8 cellular contexts compared by ENCODE assay signal in genomic region chr12:52980773-52981423, GRCh38. TPM values are rescaled to one million over a fixed set of nuclear protein-coding genes. Genes with fewer than 3 reads are reported as not detected.
DNase-seq lines count a peak whose midpoint lies in the region; ATAC-seq and TF ChIP-seq lines count a peak whose summit lies in the region.

No MANE protein-coding gene starts in this region.

- H3K27ac ChIP-seq in OCI-LY7 (ENCODE audit: low read depth, low read length, poor library complexity, severe bottlenecking), result no peak overlapping the region
- peak overlapping the region; percentile 24 to 58 for H3K27ac ChIP-seq in mucosa of rectum (ENCODE audit: low read depth in 2 of 2, low read length in 2 of 2)

- intact Hi-C loops in OCI-LY7 (cut with micrococcal nuclease; ENCODE audit: unreplicated experiment), result loop anchor here (1.0 kb wide), 1 partner anchor 97 kb away; no protein-coding TSS in a partner anchor

- H3K4me2 ChIP-seq in OCI-LY7 (ENCODE audit: low read length), result no peak overlapping the region

- DNase-seq in AML-193 (lab: John Stamatoyannopoulos, UW) (peak; percentile 87 to 88), KG1 (lab: John Stamatoyannopoulos, UW) (peak; percentile 19), OCI-LY7 (ENCODE audit: low spot score) (peak; percentile 88), epithelial cell of esophagus (ENCODE audit: low read depth) (peak; percentile 90)
- DNase-seq in activated CD8-positive, alpha-beta memory T cell treated with anti-CD3 and anti-CD28 coated beads, Interleukin-2, amount 50 U/mL, for 24 hours (ENCODE audit: extremely low read depth), result peak; percentile 70
- peak; percentile 84 for DNase-seq in stimulated activated CD8-positive, alpha-beta memory T cell treated with anti-CD3 and anti-CD28 coated beads, Interleukin-4, amount 100 ng/mL, for 48 hours

- no peak overlapping the region for H3K9ac ChIP-seq in mucosa of rectum (ENCODE audit: low read depth in 1 of 2, low read length in 2 of 2)

- TF ChIP-seq CTCF in OCI-LY7 (conservative IDR thresholded peaks at IDR 0.05; ENCODE audit: low read length) (peak; percentile 100), epithelial cell of esophagus (IDR thresholded peaks at IDR 0.05; ENCODE audit: insufficient read depth, low read depth, low read length, missing control alignments) (peak; percentile 99)

- H3K36me3 ChIP-seq in OCI-LY7 (ENCODE audit: insufficient read depth, low read length), result no peaks in the 10 kb centered on the region
- H3K36me3 ChIP-seq in mucosa of rectum (ENCODE audit: control insufficient read depth in 2 of 2, insufficient read depth in 2 of 2, low read length in 2 of 2), result no peaks in the 10 kb centered on the region

- ATAC-seq in GM19397 (IDR thresholded peaks at IDR 0.05; ENCODE audit: unreplicated experiment), result peak; percentile 48

- H2AFZ ChIP-seq in OCI-LY7 (ENCODE audit: low read length), result no peak overlapping the region

- H3K79me2 ChIP-seq in OCI-LY7 (ENCODE audit: insufficient read depth, low read depth, low read length), result no peaks in the 10 kb centered on the region

- POLR2A ChIA-PET in OCI-LY7 (lab: Charles Lee), result no interaction called here

- CTCF ChIA-PET in OCI-LY7 (lab: Charles Lee; ENCODE audit: unreplicated experiment), result interaction anchor here (1.3 to 3.3 kb wide), 2 partner anchors 95 to 103 kb away, joined by 4 to 28 read pairs; no protein-coding TSS in a partner anchor

- H3K9me2 ChIP-seq in OCI-LY7 (ENCODE audit: insufficient read depth, low read length), result no peaks in the 10 kb centered on the region

- H3K4me1 ChIP-seq in OCI-LY7 (ENCODE audit: insufficient read depth, low read length, poor library complexity, severe bottlenecking) (no peaks in the 10 kb centered on the region), mucosa of rectum (ENCODE audit: control insufficient read depth in 2 of 2, insufficient read depth in 2 of 2, low read length in 2 of 2) (peaks cover 6 to 9% of the 10 kb centered on the region in 2 donors)

- no peaks in the 10 kb centered on the region for H3K9me3 ChIP-seq in OCI-LY7 (ENCODE audit: low read length)
- no peaks in the 10 kb centered on the region for H3K9me3 ChIP-seq in mucosa of rectum (ENCODE audit: control insufficient read depth in 2 of 2, low read length in 2 of 2)

- no peaks in the 10 kb centered on the region for H3K27me3 ChIP-seq in mucosa of rectum (ENCODE audit: control insufficient read depth in 2 of 2, insufficient read depth in 2 of 2, low read length in 2 of 2)

- no TSS peak for BruUV-seq in OCI-LY7 (replicated peaks; lab: Mats Ljungman, UMichigan)

- no peaks in the 10 kb centered on the region for H4K20me1 ChIP-seq in OCI-LY7 (ENCODE audit: insufficient read depth, low read length)

- no peak overlapping the region for H3K4me3 ChIP-seq in OCI-LY7 (ENCODE audit: low read depth, low read length, poor library complexity, severe bottlenecking)
- H3K4me3 ChIP-seq in epithelial cell of esophagus (ENCODE audit: low read length), result no peak overlapping the region
- peak overlapping the region; percentile 22 to 48 for H3K4me3 ChIP-seq in mucosa of rectum (ENCODE audit: low read length in 2 of 2)

RNA-seq across cellular contexts. Expression of gene EIF4B, which starts 25.4 kb away (rescaled TPM):
- total RNA-seq in OCI-LY7 (2014; rRNA removed; shearing (Covaris generic)), result 645 and 872 TPM in 2 replicates
- 745 and 898 TPM in 2 replicates for total RNA-seq in OCI-LY7 (2022)

RNA-seq across cellular contexts. Expression of gene KRT18, which starts 32.0 kb away (rescaled TPM):
- not detected in 2 replicates for total RNA-seq in OCI-LY7 (2014; rRNA removed; shearing (Covaris generic))
- total RNA-seq in OCI-LY7 (2022), result not detected in 2 replicates

Comparison
In these comparisons a context has a peak if more than half of its experiments do, and no peak if none do; other contexts are left out.
1. DNase-seq: peak in every context shown above with its lines; median percentile 90 in epithelial cell of esophagus; 88 in OCI-LY7; 88 in AML-193; 84 in stimulated activated CD8-positive, alpha-beta memory T cell treated with anti-CD3 and anti-CD28 coated beads, Interleukin-4, amount 100 ng/mL, for 48 hours; 70 in activated CD8-positive, alpha-beta memory T cell treated with anti-CD3 and anti-CD28 coated beads, Interleukin-2, amount 50 U/mL, for 24 hours; 19 in KG1.
2. H3K4me3 ChIP-seq: peak in mucosa of rectum (2 of 2); none in OCI-LY7 (single experiment) and epithelial cell of esophagus (single experiment).